ENCODE assay signal across 30 cellular contexts in genomic region chr13:43953370-43953769, GRCh38.
DNase-seq lines count a peak whose midpoint lies in the region; ATAC-seq and TF ChIP-seq lines count a peak whose summit lies in the region.
"Had no signal": no experiment of that assay in that cellular context is flagged by ENCODE, and none has a peak within 500 bp of the region (broad histone marks: within the 10 kb centered on the region; RNA-seq: fewer than 3 reads in every experiment).

No MANE protein-coding gene starts in this region.

- H4K20me1 ChIP-seq in GM23338 (replicated peaks; ENCODE audit: insufficient read depth): no peaks in the 10 kb centered on the region
- no peaks in the 10 kb centered on the region for H4K20me1 ChIP-seq in mammary epithelial cell (ENCODE audit: insufficient read depth, low read length)
- H4K20me1 ChIP-seq in neural progenitor cell (ENCODE audit: low read depth): no peaks in the 10 kb centered on the region

- no peak overlapping the region for H3K4me2 ChIP-seq in GM23338
- H3K4me2 ChIP-seq in mammary epithelial cell (ENCODE audit: insufficient read depth, low read depth, low read length): peak overlapping the region; percentile 50
- H3K4me2 ChIP-seq in neural progenitor cell: no peak overlapping the region

- H3K27ac Mint-ChIP-seq in GM23338 (no peak overlapping the region), neural progenitor cell (no peak overlapping the region)
- H3K27ac Mint-ChIP-seq: activated CD8-positive, alpha-beta T cell treated with anti-CD3 and anti-CD28 coated beads for 36 hours; activated naive CD4-positive, alpha-beta T cell treated with anti-CD3 and anti-CD28 coated beads, Interleukin-2, amount 10 ng/mL, durations not matched to agents 7 days and 5 days; B cell; CD4-positive, alpha-beta memory T cell; HFFc6; naive B cell; stimulated activated naive CD8-positive, alpha-beta T cell treated with anti-CD3 and anti-CD28 coated beads, Interleukin-15, amount 100 ng/mL, for 72 hours had no signal

- intact Hi-C loops in mammary epithelial cell (cut with micrococcal nuclease): no loop called here

- ATAC-seq in GM23338 (no peak), HG03354 (IDR thresholded peaks at IDR 0.05; ENCODE audit: poor library complexity, severe bottlenecking, unreplicated experiment) (no peak), HG02840 (IDR thresholded peaks at IDR 0.05; ENCODE audit: low FRiP score, unreplicated experiment) (no peak)
- ATAC-seq: activated CD4-positive, CD25-positive, alpha-beta regulatory T cell treated with anti-CD3 and anti-CD28 coated beads, Interleukin-2, amount 50 U/mL, for 24 hours; activated CD8-positive, alpha-beta T cell treated with anti-CD3 and anti-CD28 coated beads for 36 hours; body of pancreas; left ventricle myocardium superior; sciatic nerve; stimulated activated naive CD8-positive, alpha-beta T cell treated with anti-CD3 and anti-CD28 coated beads, Interleukin-15, amount 100 ng/mL, for 72 hours had no signal

- no peak overlapping the region for H3K9ac ChIP-seq in mammary epithelial cell (ENCODE audit: insufficient read depth, low read length)
- H3K9ac ChIP-seq in neural progenitor cell: no peak overlapping the region

- in situ Hi-C loops in mammary epithelial cell (cut with MboI; ENCODE audit: low sequenced_read_pairs in 2 of 2): no loop called here

- no TSS peak for BruUV-seq in mammary epithelial cell (replicated peaks; lab: Mats Ljungman, UMichigan)

- peak overlapping the region; percentile 82; the same call in 1 of the 2 replicates for H2AFZ ChIP-seq in GM23338
- H2AFZ ChIP-seq in mammary epithelial cell (ENCODE audit: low read depth, low read length): peak overlapping the region; percentile 84
- H2AFZ ChIP-seq in neural progenitor cell (replicated peaks): peak overlapping the region; percentile 31

- H3K4me1 Mint-ChIP-seq in GM23338: peaks cover 7% of the 10 kb centered on the region
- H3K4me1 Mint-ChIP-seq in neural progenitor cell: peaks cover under 1% of the 10 kb centered on the region
- H3K4me1 Mint-ChIP-seq: activated naive CD4-positive, alpha-beta T cell treated with anti-CD3 and anti-CD28 coated beads, Interleukin-2, amount 10 ng/mL, durations not matched to agents 7 days and 5 days; B cell; CD4-positive, alpha-beta memory T cell; naive B cell; stimulated activated naive CD8-positive, alpha-beta T cell treated with anti-CD3 and anti-CD28 coated beads, Interleukin-15, amount 100 ng/mL, for 72 hours had no signal

- H3K4me3 ChIP-seq in GM23338 (no peak overlapping the region), mammary epithelial cell (replicated peaks in 1 of 3; ENCODE audit: insufficient read depth in 1 of 3, low read depth in 2 of 3, low read length in 3 of 3) (no peak overlapping the region), neural progenitor cell (no peak overlapping the region)
- H3K4me3 ChIP-seq: adrenal gland, body of pancreas, prostate gland, SJSA1 had no signal

- no peaks in the 10 kb centered on the region for H3K27me3 Mint-ChIP-seq in GM23338 (ENCODE audit: insufficient read depth, low read depth, poor library complexity)
- no peaks in the 10 kb centered on the region for H3K27me3 Mint-ChIP-seq in neural progenitor cell (ENCODE audit: insufficient read depth, low read depth)

- no peaks in the 10 kb centered on the region for H3F3A ChIP-seq in GM23338 (replicated peaks; ENCODE audit: low read depth)
- no peaks in the 10 kb centered on the region for H3F3A ChIP-seq in neural progenitor cell (ENCODE audit: low read depth)

- H3K36me3 Mint-ChIP-seq in GM23338 (ENCODE audit: low read depth) (no peaks in the 10 kb centered on the region), neural progenitor cell (no peaks in the 10 kb centered on the region)
- H3K36me3 Mint-ChIP-seq: activated naive CD4-positive, alpha-beta T cell treated with anti-CD3 and anti-CD28 coated beads, Interleukin-2, amount 10 ng/mL, durations not matched to agents 7 days and 5 days; CD4-positive, alpha-beta memory T cell; naive B cell had no signal

- H3K27ac ChIP-seq in GM23338 (ENCODE audit: low read depth) (no peak overlapping the region), mammary epithelial cell (ENCODE audit: insufficient read depth, low read depth, low read length) (no peak overlapping the region), neural progenitor cell (no peak overlapping the region)
- H3K27ac ChIP-seq: adrenal gland, body of pancreas, prostate gland, SJSA1 had no signal

- H3K27me3 ChIP-seq in GM23338 (ENCODE audit: insufficient read depth) (no peaks in the 10 kb centered on the region), mammary epithelial cell (ENCODE audit: insufficient read depth, low read length) (no peaks in the 10 kb centered on the region), neural progenitor cell (no peaks in the 10 kb centered on the region)
- H3K27me3 ChIP-seq: adrenal gland, body of pancreas, SJSA1 had no signal

- 10% methylated on average over 2 of the region's 2 CpGs for WGBS in mammary epithelial cell (ENCODE audit: low coverage, missing lambda C conversion rate)

- H3K4me3 Mint-ChIP-seq in GM23338 (no peak overlapping the region), neural progenitor cell (no peak overlapping the region)
- H3K4me3 Mint-ChIP-seq: activated CD8-positive, alpha-beta T cell treated with anti-CD3 and anti-CD28 coated beads for 36 hours; activated naive CD4-positive, alpha-beta T cell treated with anti-CD3 and anti-CD28 coated beads, Interleukin-2, amount 10 ng/mL, durations not matched to agents 7 days and 5 days; B cell; CD4-positive, alpha-beta memory T cell; HFFc6; naive B cell; stimulated activated naive CD8-positive, alpha-beta T cell treated with anti-CD3 and anti-CD28 coated beads, Interleukin-15, amount 100 ng/mL, for 72 hours had no signal

- CTCF ChIA-PET in mammary epithelial cell (lab: Charles Lee; ENCODE audit: low non-redundant PET): no interaction called here

- H3K4me1 ChIP-seq in GM23338 (ENCODE audit: insufficient read depth) (no peaks in the 10 kb centered on the region), mammary epithelial cell (ENCODE audit: insufficient read depth, low read length) (peaks cover 15% of the 10 kb centered on the region), neural progenitor cell (no peaks in the 10 kb centered on the region)
- H3K4me1 ChIP-seq: adrenal gland, body of pancreas, prostate gland, SJSA1 had no signal

- H3K9me3 ChIP-seq in mammary epithelial cell (replicated peaks; ENCODE audit: insufficient read depth, low read length) (no peaks in the 10 kb centered on the region), neural progenitor cell (ENCODE audit: low read depth) (peaks cover 1% of the 10 kb centered on the region)
- H3K9me3 ChIP-seq: adrenal gland, body of pancreas, prostate gland, SJSA1, thoracic aorta had no signal

- no peaks in the 10 kb centered on the region; the same call in 1 of the 2 replicates for H3K9me2 ChIP-seq in GM23338 (ENCODE audit: insufficient read depth)

- no peaks in the 10 kb centered on the region for H3K36me3 ChIP-seq in GM23338 (ENCODE audit: insufficient read depth)
- no peaks in the 10 kb centered on the region for H3K36me3 ChIP-seq in mammary epithelial cell (ENCODE audit: insufficient read depth, low read length)
- no peaks in the 10 kb centered on the region for H3K36me3 ChIP-seq in neural progenitor cell
- H3K36me3 ChIP-seq: adrenal gland, prostate gland, SJSA1, thoracic aorta had no signal

- TF ChIP-seq CTCF in GM23338 (conservative IDR thresholded peaks at IDR 0.05; ENCODE audit: low read depth in 2 of 2) (no peak), mammary epithelial cell (conservative IDR thresholded peaks at IDR 0.05 in 1 of 2, IDR thresholded peaks at IDR 0.05 in 1 of 2; ENCODE audit: extremely low read depth in 1 of 2, insufficient read depth in 1 of 2, low read depth in 1 of 2, low read length in 2 of 2) (no peak), neural progenitor cell (IDR thresholded peaks at IDR 0.05) (no peak)

- dilution Hi-C loops in mammary epithelial cell (cut with HindIII; ENCODE audit: low sequenced_read_pairs): no loop called here

- H3K79me2 ChIP-seq in GM23338 (replicated peaks; ENCODE audit: insufficient read depth) (no peaks in the 10 kb centered on the region), mammary epithelial cell (ENCODE audit: insufficient read depth, low read length) (no peaks in the 10 kb centered on the region), neural progenitor cell (ENCODE audit: low read depth) (no peaks in the 10 kb centered on the region)

- DNase-seq in GM23338 (ENCODE audit: low spot score): no peak
- peak; percentile 10 for DNase-seq in NCI-H226
- peak; percentile 65 for DNase-seq in mammary epithelial cell
- DNase-seq in neural progenitor cell (ENCODE audit: low spot score): no peak
- no peak for DNase-seq in SW480 (ENCODE audit: low spot score)
- DNase-seq: ACHN; activated CD8-positive, alpha-beta memory T cell treated with anti-CD3 and anti-CD28 coated beads, Interleukin-2, amount 50 U/mL, for 48 hours; activated CD8-positive, alpha-beta T cell treated with anti-CD3 and anti-CD28 coated beads for 36 hours; activated naive CD4-positive, alpha-beta T cell treated with anti-CD3 and anti-CD28 coated beads, Interleukin-2, amount 10 ng/mL, durations not matched to agents 7 days and 5 days; adrenal gland; body of pancreas; CD4-positive, alpha-beta memory T cell; EL; HFFc6; left ventricle myocardium superior; naive B cell; NCI-H1092 treated with DMSO at 0.1 percent for 48 hours; NCI-H1694 treated with DMSO at 0.1 percent for 48 hours; NCI-H2227 treated with DMSO at 0.1 percent for 48 hours; NCI-H526 treated with DMSO at 0.1 percent for 48 hours; stimulated activated CD8-positive, alpha-beta memory T cell treated with anti-CD3 and anti-CD28 coated beads, Interleukin-4, amount 100 ng/mL, for 48 hours; stimulated activated naive CD8-positive, alpha-beta T cell treated with anti-CD3 and anti-CD28 coated beads, Interleukin-15, amount 100 ng/mL, for 72 hours had no signal

- H3K9me3 Mint-ChIP-seq in GM23338 (no peaks in the 10 kb centered on the region), neural progenitor cell (no peaks in the 10 kb centered on the region)
- H3K9me3 Mint-ChIP-seq: activated CD8-positive, alpha-beta T cell treated with anti-CD3 and anti-CD28 coated beads for 36 hours; activated naive CD4-positive, alpha-beta T cell treated with anti-CD3 and anti-CD28 coated beads, Interleukin-2, amount 10 ng/mL, durations not matched to agents 7 days and 5 days; HFFc6 had no signal

TF ChIP-seq in GM23338, 12 proteins besides CTCF, POLR2A, EP300 and RAD21 (continues in another document):
- TF ChIP-seq EZH2phosphoT487 (IDR thresholded peaks at IDR 0.05; ENCODE audit: unreplicated experiment): no peak
- no peak for TF ChIP-seq EZH2 (IDR thresholded peaks at IDR 0.05; ENCODE audit: low read depth, unreplicated experiment)
- TF ChIP-seq POLR2AphosphoS5 (IDR thresholded peaks at IDR 0.05; ENCODE audit: low read depth): no peak
- TF ChIP-seq NANOG (IDR thresholded peaks at IDR 0.05; ENCODE audit: borderline replicate concordance): no peak
- no peak for TF ChIP-seq JUNB (IDR thresholded peaks at IDR 0.05; ENCODE audit: unreplicated experiment)

Comparison
In these comparisons a context has a peak if more than half of its experiments do, and no peak if none do; other contexts are left out.
1. DNase-seq: peak in NCI-H226 (single experiment) and mammary epithelial cell (single experiment); none in GM23338 (single experiment), neural progenitor cell (single experiment) and SW480 (single experiment).
2. H2AFZ ChIP-seq: peak in every context shown above with its lines; median percentile 84 in mammary epithelial cell; 82 in GM23338; 31 in neural progenitor cell.